ENCODE assay signal across 8 cellular contexts in the genomic region with DNA sequence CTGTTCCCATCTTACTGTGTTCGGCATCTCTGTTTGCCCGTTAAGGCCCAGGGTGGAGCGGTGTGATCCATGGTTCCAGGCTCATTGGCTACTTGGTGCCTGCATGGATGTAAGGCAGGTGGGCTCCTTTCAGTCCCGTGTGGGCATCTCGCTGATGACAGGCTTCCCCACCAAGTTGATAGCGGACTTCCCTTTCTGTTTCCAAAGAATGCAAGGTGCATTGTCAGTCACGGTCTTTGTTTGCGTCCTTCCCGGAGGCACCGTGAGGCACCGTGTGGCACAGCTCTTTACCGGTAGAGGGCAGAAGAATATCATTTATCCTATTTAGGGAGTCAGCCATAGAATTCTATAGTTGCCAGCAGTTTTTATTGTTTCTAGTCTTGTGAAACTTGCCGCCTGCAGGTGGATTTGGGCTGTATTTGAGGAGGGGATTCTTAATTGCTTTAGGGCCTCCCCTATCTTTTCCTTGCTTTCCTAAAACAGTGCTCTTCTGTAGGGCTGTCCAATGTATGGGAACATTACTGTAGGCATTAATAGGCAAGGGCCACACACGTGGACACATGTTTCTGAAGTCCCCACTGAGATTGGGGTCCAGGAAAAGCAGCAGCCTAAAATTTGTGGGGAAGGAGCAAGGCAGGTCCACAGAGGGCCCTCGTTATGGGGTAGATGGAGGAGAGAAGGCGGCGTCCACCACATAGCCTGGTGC.
A peak's percentile ranks its signal among the peaks of the same experiment; 100 is the strongest.
DNase-seq lines count a peak whose midpoint lies in the region; ATAC-seq and TF ChIP-seq lines count a peak whose summit lies in the region.

No MANE protein-coding gene starts in this region.

- H3K4me3 ChIP-seq in heart right ventricle, result no peak overlapping the region

- H3K4me1 Mint-ChIP-seq in activated naive CD8-positive, alpha-beta T cell treated with anti-CD3 and anti-CD28 coated beads, Interleukin-2, amount 10 ng/mL, durations not matched to agents 7 days and 5 days, result peaks cover 61% of the 10 kb centered on the region

- H3K27ac ChIP-seq in heart right ventricle, result no peak overlapping the region

- peak overlapping the region; percentile 44 for H3K4me3 Mint-ChIP-seq in activated naive CD8-positive, alpha-beta T cell treated with anti-CD3 and anti-CD28 coated beads, Interleukin-2, amount 10 ng/mL, durations not matched to agents 7 days and 5 days

- POLR2A ChIA-PET in activated naive CD8-positive, alpha-beta T cell treated with anti-CD3 and anti-CD28 coated beads, Interleukin-2, amount 10 ng/mL, durations not matched to agents 7 days and 5 days (lab: Charles Lee), result interaction anchor here (0.5 kb wide), 1 partner anchor 153 kb away, joined by 6 read pairs; no protein-coding TSS in a partner anchor

- DNase-seq in COR-L47 (lab: John Stamatoyannopoulos, UW) (peak; percentile 30), RPMI8226 (peak; percentile 69), heart right ventricle (peak in 1 of 2 donors; percentile 21), renal cortical epithelial cell (ENCODE audit: low read depth) (peak; percentile 47)
- DNase-seq in activated naive CD8-positive, alpha-beta T cell treated with anti-CD3 and anti-CD28 coated beads, Interleukin-2, amount 10 ng/mL, durations not matched to agents 7 days and 5 days, result peak; percentile 59

- peaks cover 2% of the 10 kb centered on the region for H3K9me3 Mint-ChIP-seq in activated naive CD8-positive, alpha-beta T cell treated with anti-CD3 and anti-CD28 coated beads, Interleukin-2, amount 10 ng/mL, durations not matched to agents 7 days and 5 days

- H3K27me3 Mint-ChIP-seq in activated naive CD8-positive, alpha-beta T cell treated with anti-CD3 and anti-CD28 coated beads, Interleukin-2, amount 10 ng/mL, durations not matched to agents 7 days and 5 days, result no peaks in the 10 kb centered on the region

- ATAC-seq in GM19397 (IDR thresholded peaks at IDR 0.05; ENCODE audit: unreplicated experiment), result peak; percentile 52
- peak; percentile 35 for ATAC-seq in HG03558 (IDR thresholded peaks at IDR 0.05; ENCODE audit: extremely low read depth, unreplicated experiment)
- peak; percentile 54 for ATAC-seq in activated naive CD8-positive, alpha-beta T cell treated with anti-CD3 and anti-CD28 coated beads, Interleukin-2, amount 10 ng/mL, durations not matched to agents 7 days and 5 days (ENCODE audit: low read depth)
- ATAC-seq in heart right ventricle, result peak; percentile 69 to 93 (median 77)
- ATAC-seq in GM19467 (IDR thresholded peaks at IDR 0.05; ENCODE audit: unreplicated experiment), result no peak

- no peaks in the 10 kb centered on the region for H3K9me3 ChIP-seq in heart right ventricle

- TF ChIP-seq CTCF in heart right ventricle (IDR thresholded peaks at IDR 0.05), result peak; percentile 24 to 83 (median 71)

- peaks cover 0 to 32% (median 7%) of the 10 kb centered on the region in 9 donors for H3K36me3 ChIP-seq in heart right ventricle

- WGBS in heart right ventricle, 2 donors, result 39 to 53% methylated on average over 17 of the region's 17 CpGs

- no peaks in the 10 kb centered on the region for H3K27me3 ChIP-seq in heart right ventricle

- H3K36me3 Mint-ChIP-seq in activated naive CD8-positive, alpha-beta T cell treated with anti-CD3 and anti-CD28 coated beads, Interleukin-2, amount 10 ng/mL, durations not matched to agents 7 days and 5 days, result peaks cover 27% of the 10 kb centered on the region

- peak overlapping the region; percentile 75 for H3K27ac Mint-ChIP-seq in activated naive CD8-positive, alpha-beta T cell treated with anti-CD3 and anti-CD28 coated beads, Interleukin-2, amount 10 ng/mL, durations not matched to agents 7 days and 5 days

- H3K4me1 ChIP-seq in heart right ventricle, result peaks cover 0 to 45% (median 14%) of the 10 kb centered on the region in 9 donors

- intact Hi-C loops in heart right ventricle (cut with DNase I), result loop anchor here (1.0 to 10.0 kb wide), 12 partner anchors 105 to 617 kb away; partner anchors contain the start of gene ST8SIA2 (in 1 of the 10)
